In the genomic region with DNA sequence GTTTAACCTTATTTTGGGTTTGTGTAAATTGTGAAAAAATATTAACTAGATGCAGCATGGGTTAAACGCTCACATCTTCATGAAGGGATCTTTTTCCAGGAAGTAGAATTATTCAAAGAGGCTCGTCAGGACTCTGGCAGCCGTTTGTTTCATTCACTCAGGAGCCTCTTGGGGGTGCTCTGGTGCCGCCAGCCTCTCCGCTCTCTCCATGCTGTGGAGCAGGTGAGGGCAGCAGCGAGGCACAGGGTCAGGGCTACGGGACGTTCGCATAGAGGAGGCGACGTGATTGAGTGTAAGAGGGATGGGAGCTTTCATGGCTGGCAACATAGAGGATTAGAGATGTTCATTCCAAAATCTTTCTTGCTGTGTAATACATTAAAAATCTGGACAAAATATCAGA, we compare ENCODE assay signal across 7 cellular contexts.
DNase-seq lines count a peak whose midpoint lies in the region; ATAC-seq, FAIRE-seq and TF ChIP-seq lines count a peak whose summit lies in the region.
"Not testable (repeated sequence)": the region's sequence is repeated elsewhere in the genome, so short reads cannot be mapped to it uniquely, and the experiment has no call there.

No MANE protein-coding gene starts in this region.

- H3K36me3 Mint-ChIP-seq in activated T-cell treated with anti-CD3 and anti-CD28 coated beads, Interleukin-2, amount 50 U/mL, for 72 hours (ENCODE audit: insufficient read depth in 2 of 2): not testable (repeated sequence)
- peaks cover 0 to 11% (median 0%) of the 10 kb centered on the region in 5 donors for H3K36me3 Mint-ChIP-seq in naive thymus-derived CD4-positive, alpha-beta T cell

- TF ChIP-seq EP300 in A549 (IDR thresholded peaks at IDR 0.05): not testable (repeated sequence)

- not testable (repeated sequence) for H3K4me1 ChIP-seq in A549; Panc1 (ENCODE audit: control insufficient read depth, insufficient read depth, low read length); left lung; naive thymus-derived CD4-positive, alpha-beta T cell (ENCODE audit: control insufficient read depth in 2 of 2, insufficient read depth in 2 of 2, low read length in 2 of 2); aorta (ENCODE audit: control insufficient read depth in 1 of 2, insufficient read depth in 2 of 2, low read length in 2 of 2)

- not testable (repeated sequence) for H3K9me3 ChIP-seq in A549; Panc1 (ENCODE audit: control insufficient read depth, insufficient read depth, low read depth, low read length); left lung; naive thymus-derived CD4-positive, alpha-beta T cell (ENCODE audit: control insufficient read depth in 2 of 3, low read length in 3 of 3); aorta (ENCODE audit: control insufficient read depth, low read length)

- ATAC-seq in A549 (peak; percentile 57 to 85; a peak in 4 of 6 replicates), Panc1 (peak; percentile 67), left cardiac atrium (peak; percentile 59 to 63), left lung (peak; percentile 26), aorta (ENCODE audit: low FRiP score) (peak; percentile 59)
- peak; percentile 32 to 65 for ATAC-seq in activated T-cell treated with anti-CD3 and anti-CD28 coated beads, Interleukin-2, amount 50 U/mL, for 72 hours (replicated peaks in 1 of 2)
- peak; percentile 47 for ATAC-seq in naive thymus-derived CD4-positive, alpha-beta T cell

- FAIRE-seq in A549 (lab: Jason Lieb, UNC): not testable (repeated sequence)

- not testable (repeated sequence) for DNase-seq in A549 (ENCODE audit: low read depth in 1 of 2, low spot score in 1 of 2); Panc1 (ENCODE audit: low read depth, low spot score); activated T-cell treated with anti-CD3 and anti-CD28 coated beads, Interleukin-2, amount 50 U/mL, for 72 hours; left cardiac atrium; left lung; naive thymus-derived CD4-positive, alpha-beta T cell; aorta

- not testable (repeated sequence) for H3K9me3 Mint-ChIP-seq in activated T-cell treated with anti-CD3 and anti-CD28 coated beads, Interleukin-2, amount 50 U/mL, for 72 hours; naive thymus-derived CD4-positive, alpha-beta T cell

- not testable (repeated sequence) for BruUV-seq in Panc1 (replicated peaks; lab: Mats Ljungman, UMichigan)

- POLR2A ChIA-PET in A549 (lab: Yijun Ruan, JAX); Panc1 (lab: Charles Lee); naive thymus-derived CD4-positive, alpha-beta T cell (lab: Charles Lee): not testable (repeated sequence)

- H3K4me2 ChIP-seq in A549: not testable (repeated sequence)

- 60% methylated on average over 1 of the region's 11 CpGs for WGBS in A549 (ENCODE audit: missing lambda C conversion rate)
- WGBS in aorta, 2 donors: no CpG with 5 or more reads among the region's 11 CpGs

- H3K36me3 ChIP-seq in Panc1 (ENCODE audit: control insufficient read depth, insufficient read depth, low read length); naive thymus-derived CD4-positive, alpha-beta T cell (ENCODE audit: control insufficient read depth in 2 of 3, insufficient read depth in 3 of 3, low read length in 3 of 3); aorta (ENCODE audit: control insufficient read depth in 1 of 2, insufficient read depth in 2 of 2, low read length in 1 of 2): not testable (repeated sequence)
- peaks cover 0 to 16% of the 10 kb centered on the region in 2 donors for H3K36me3 ChIP-seq in left lung

- CTCF ChIA-PET in A549 (lab: Yijun Ruan, JAX); Panc1 (lab: Charles Lee); naive thymus-derived CD4-positive, alpha-beta T cell (lab: Charles Lee): not testable (repeated sequence)

- not testable (repeated sequence) for TF ChIP-seq POLR2A in A549 (IDR thresholded peaks at IDR 0.05; ENCODE audit: low read length)

- in situ Hi-C loops in Panc1 (cut with HindIII; ENCODE audit: low pct_unique_long_range_greater_than_20kb, low sequenced_read_pairs): not testable (repeated sequence)

- not testable (repeated sequence) for H3K27ac Mint-ChIP-seq in activated T-cell treated with anti-CD3 and anti-CD28 coated beads, Interleukin-2, amount 50 U/mL, for 72 hours; naive thymus-derived CD4-positive, alpha-beta T cell

- H3K27ac ChIP-seq in A549; Panc1 (ENCODE audit: low read length); left lung; naive thymus-derived CD4-positive, alpha-beta T cell (ENCODE audit: low read depth, low read length); aorta (ENCODE audit: low read depth in 1 of 2, low read length in 2 of 2): not testable (repeated sequence)

- H3K4me1 Mint-ChIP-seq in activated T-cell treated with anti-CD3 and anti-CD28 coated beads, Interleukin-2, amount 50 U/mL, for 72 hours (ENCODE audit: low read depth); naive thymus-derived CD4-positive, alpha-beta T cell: not testable (repeated sequence)

- intact Hi-C loops in Panc1 (cut with micrococcal nuclease; ENCODE audit: unreplicated experiment); left cardiac atrium (cut with DNase I); left lung (cut with DNase I); naive thymus-derived CD4-positive, alpha-beta T cell (cut with micrococcal nuclease); aorta (cut with DNase I): not testable (repeated sequence)

- TF ChIP-seq CTCF in A549 (IDR thresholded peaks at IDR 0.05); Panc1 (IDR thresholded peaks at IDR 0.05); left lung (IDR thresholded peaks at IDR 0.05): not testable (repeated sequence)

- not testable (repeated sequence) for H3K4me3 ChIP-seq in A549; Panc1 (ENCODE audit: low read depth in 2 of 2, low read length in 2 of 2); left lung; naive thymus-derived CD4-positive, alpha-beta T cell (ENCODE audit: low read length); aorta (ENCODE audit: low read length in 2 of 2)

- not testable (repeated sequence) for H3K27me3 ChIP-seq in Panc1 (ENCODE audit: control insufficient read depth, insufficient read depth, low read length); left lung; naive thymus-derived CD4-positive, alpha-beta T cell (ENCODE audit: control insufficient read depth in 2 of 2, insufficient read depth in 2 of 2, low read length in 2 of 2); aorta (ENCODE audit: control insufficient read depth in 1 of 2, insufficient read depth in 2 of 2, low read length in 1 of 2)

- H3K27me3 Mint-ChIP-seq in activated T-cell treated with anti-CD3 and anti-CD28 coated beads, Interleukin-2, amount 50 U/mL, for 72 hours (ENCODE audit: low read depth); naive thymus-derived CD4-positive, alpha-beta T cell: not testable (repeated sequence)

- not testable (repeated sequence) for TF ChIP-seq RAD21 in A549 (conservative IDR thresholded peaks at IDR 0.05 in 1 of 2, IDR thresholded peaks at IDR 0.05 in 1 of 2)

- H3K4me3 Mint-ChIP-seq in activated T-cell treated with anti-CD3 and anti-CD28 coated beads, Interleukin-2, amount 50 U/mL, for 72 hours; naive thymus-derived CD4-positive, alpha-beta T cell: not testable (repeated sequence)
